Comparison of ENCODE assay signal across 12 cellular contexts in genomic region chr2:157107877-157108276, GRCh38.
DNase-seq lines count a peak whose midpoint lies in the region; ATAC-seq and TF ChIP-seq lines count a peak whose summit lies in the region.
"Had no signal": no experiment of that assay in that cellular context is flagged by ENCODE, and none has a peak within 500 bp of the region (broad histone marks: within the 10 kb centered on the region; RNA-seq: fewer than 3 reads in every experiment).

No MANE protein-coding gene starts in this region.

- no peak for TF ChIP-seq POLR2A in GM18505 (IDR thresholded peaks at IDR 0.05; ENCODE audit: borderline replicate concordance, extremely low read depth, insufficient read depth, insufficient read length)

- ATAC-seq in GM18505 (IDR thresholded peaks at IDR 0.05; ENCODE audit: unreplicated experiment), result no peak
- ATAC-seq: heart right ventricle had no signal

- DNase-seq in DMS 273 (lab: John Stamatoyannopoulos, UW; ENCODE audit: unreplicated experiment) (peak; percentile 93), LHCN-M2 (ENCODE audit: low read depth) (peak; percentile 69), RPMI7951 (ENCODE audit: low read depth) (peak; percentile 17), iris pigment epithelial cell (ENCODE audit: low read depth) (peak; percentile 86), T1000 (lab: John Stamatoyannopoulos, UW) (no peak), HuH-7.5 (ENCODE audit: low spot score) (no peak)
- DNase-seq in activated naive CD4-positive, alpha-beta T cell treated with anti-CD3 and anti-CD28 coated beads, Interleukin-2, amount 50 U/mL, for 16 hours, result no peak
- DNase-seq: activated CD8-positive, alpha-beta memory T cell treated with anti-CD3 and anti-CD28 coated beads, Interleukin-2, amount 50 U/mL, for 48 hours; CD8-positive, alpha-beta memory T cell; heart right ventricle; stimulated activated CD4-positive, alpha-beta T cell treated with anti-CD3 and anti-CD28 coated beads, Interleukin-4, amount 100 ng/mL, for 4 hours had no signal

Comparison
In these comparisons a context has a peak if more than half of its experiments do, and no peak if none do; other contexts are left out.
1. DNase-seq: peak in DMS 273 (single experiment), LHCN-M2 (single experiment), RPMI7951 (single experiment) and iris pigment epithelial cell (single experiment); none in T1000 (single experiment), HuH-7.5 (single experiment) and activated naive CD4-positive, alpha-beta T cell treated with anti-CD3 and anti-CD28 coated beads, Interleukin-2, amount 50 U/mL, for 16 hours (single experiment).